Comparison of ENCODE assay signal across 1 cellular context in genomic region chr21:14864211-14865021, GRCh38.
TF ChIP-seq lines count a peak whose summit lies in the region.

No MANE protein-coding gene starts in this region.

TF ChIP-seq in HepG2, 621 proteins besides CTCF, POLR2A, EP300 and RAD21 (continued from another document and continues in another):
- TF ChIP-seq E2F1 (CRISPR knock-in tag; IDR thresholded peaks at IDR 0.05), result no peak
- no peak for TF ChIP-seq ELF1 (CRISPR knock-in tag; IDR thresholded peaks at IDR 0.05)
- peak; percentile 22; the same call in 1 of the 2 replicates for TF ChIP-seq ELF3 (CRISPR knock-in tag; IDR thresholded peaks at IDR 0.05)
- TF ChIP-seq ATF2 (CRISPR knock-in tag; IDR thresholded peaks at IDR 0.05), result peak; percentile 13; the same call in 1 of the 2 replicates
- TF ChIP-seq ZNF510 (CRISPR knock-in tag; IDR thresholded peaks at IDR 0.05; ENCODE audit: low read depth), result no peak
- TF ChIP-seq TBX2 (CRISPR knock-in tag; IDR thresholded peaks at IDR 0.05; ENCODE audit: borderline replicate concordance), result peak; percentile 67; the same call in 1 of the 2 replicates
- 0 out of 2 replicates have a peak, but pooled peaks have one; percentile 45 for TF ChIP-seq ZNF598 (CRISPR knock-in tag; IDR thresholded peaks at IDR 0.05; ENCODE audit: borderline replicate concordance)
- no peak for TF ChIP-seq BORCS8-MEF2B (CRISPR knock-in tag; IDR thresholded peaks at IDR 0.05)
- TF ChIP-seq, protein P1, sequence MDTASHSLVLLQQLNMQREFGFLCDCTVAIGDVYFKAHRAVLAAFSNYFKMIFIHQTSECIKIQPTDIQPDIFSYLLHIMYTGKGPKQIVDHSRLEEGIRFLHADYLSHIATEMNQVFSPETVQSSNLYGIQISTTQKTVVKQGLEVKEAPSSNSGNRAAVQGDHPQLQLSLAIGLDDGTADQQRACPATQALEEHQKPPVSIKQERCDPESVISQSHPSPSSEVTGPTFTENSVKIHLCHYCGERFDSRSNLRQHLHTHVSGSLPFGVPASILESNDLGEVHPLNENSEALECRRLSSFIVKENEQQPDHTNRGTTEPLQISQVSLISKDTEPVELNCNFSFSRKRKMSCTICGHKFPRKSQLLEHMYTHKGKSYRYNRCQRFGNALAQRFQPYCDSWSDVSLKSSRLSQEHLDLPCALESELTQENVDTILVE (CRISPR knock-in tag; IDR thresholded peaks at IDR 0.05), result no peak
- TF ChIP-seq, protein P2, sequence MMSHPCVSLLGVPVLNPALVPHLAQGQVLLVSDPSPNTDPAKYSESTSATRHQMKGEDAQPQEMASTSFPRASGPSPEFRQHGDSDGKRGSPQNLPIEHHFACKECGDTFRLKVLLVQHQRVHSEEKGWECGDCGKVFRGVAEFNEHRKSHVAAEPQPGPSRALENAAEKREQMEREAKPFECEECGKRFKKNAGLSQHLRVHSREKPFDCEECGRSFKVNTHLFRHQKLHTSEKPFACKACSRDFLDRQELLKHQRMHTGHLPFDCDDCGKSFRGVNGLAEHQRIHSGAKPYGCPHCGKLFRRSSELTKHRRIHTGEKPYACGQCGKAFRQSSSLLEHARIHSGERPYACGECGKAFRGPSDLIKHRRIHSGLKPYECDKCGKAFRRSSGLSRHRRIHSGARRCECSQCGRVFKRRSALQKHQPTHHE (CRISPR knock-in tag; IDR thresholded peaks at IDR 0.05; ENCODE audit: borderline replicate concordance), result no peak
- TF ChIP-seq, protein P3, sequence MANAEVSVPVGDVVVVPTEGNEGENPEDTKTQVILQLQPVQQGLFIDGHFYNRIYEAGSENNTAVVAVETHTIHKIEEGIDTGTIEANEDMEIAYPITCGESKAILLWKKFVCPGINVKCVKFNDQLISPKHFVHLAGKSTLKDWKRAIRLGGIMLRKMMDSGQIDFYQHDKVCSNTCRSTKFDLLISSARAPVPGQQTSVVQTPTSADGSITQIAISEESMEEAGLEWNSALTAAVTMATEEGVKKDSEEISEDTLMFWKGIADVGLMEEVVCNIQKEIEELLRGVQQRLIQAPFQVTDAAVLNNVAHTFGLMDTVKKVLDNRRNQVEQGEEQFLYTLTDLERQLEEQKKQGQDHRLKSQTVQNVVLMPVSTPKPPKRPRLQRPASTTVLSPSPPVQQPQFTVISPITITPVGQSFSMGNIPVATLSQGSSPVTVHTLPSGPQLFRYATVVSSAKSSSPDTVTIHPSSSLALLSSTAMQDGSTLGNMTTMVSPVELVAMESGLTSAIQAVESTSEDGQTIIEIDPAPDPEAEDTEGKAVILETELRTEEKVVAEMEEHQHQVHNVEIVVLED (CRISPR knock-in tag; IDR thresholded peaks at IDR 0.05; ENCODE audit: borderline replicate concordance), result 0 out of 2 replicates have a peak, but pooled peaks have one; percentile 17
- TF ChIP-seq POLR2AphosphoS5 (IDR thresholded peaks at IDR 0.05; ENCODE audit: low read depth, low read length), result no peak
- 0 out of 2 replicates have a peak, but pooled peaks have one; percentile 1 for TF ChIP-seq RFXAP (CRISPR knock-in tag; IDR thresholded peaks at IDR 0.05; ENCODE audit: borderline replicate concordance)
- TF ChIP-seq CREB3 (CRISPR knock-in tag; IDR thresholded peaks at IDR 0.05), result no peak
- 0 out of 2 replicates have a peak, but pooled peaks have one; percentile 23 for TF ChIP-seq ZNF317 (CRISPR knock-in tag; IDR thresholded peaks at IDR 0.05)
- TF ChIP-seq ZNF891 (CRISPR knock-in tag; IDR thresholded peaks at IDR 0.05), result no peak
- TF ChIP-seq UBTF (CRISPR knock-in tag; IDR thresholded peaks at IDR 0.05), result peak; percentile 20; the same call in 1 of the 2 replicates
- no peak for TF ChIP-seq ZFP36 (IDR thresholded peaks at IDR 0.05; ENCODE audit: borderline replicate concordance, low read depth, low read length, partially characterized antibody)
- TF ChIP-seq ZNF407 (CRISPR knock-in tag; IDR thresholded peaks at IDR 0.05; ENCODE audit: not compliant biosample characterization), result no peak
- TF ChIP-seq, protein P4, sequence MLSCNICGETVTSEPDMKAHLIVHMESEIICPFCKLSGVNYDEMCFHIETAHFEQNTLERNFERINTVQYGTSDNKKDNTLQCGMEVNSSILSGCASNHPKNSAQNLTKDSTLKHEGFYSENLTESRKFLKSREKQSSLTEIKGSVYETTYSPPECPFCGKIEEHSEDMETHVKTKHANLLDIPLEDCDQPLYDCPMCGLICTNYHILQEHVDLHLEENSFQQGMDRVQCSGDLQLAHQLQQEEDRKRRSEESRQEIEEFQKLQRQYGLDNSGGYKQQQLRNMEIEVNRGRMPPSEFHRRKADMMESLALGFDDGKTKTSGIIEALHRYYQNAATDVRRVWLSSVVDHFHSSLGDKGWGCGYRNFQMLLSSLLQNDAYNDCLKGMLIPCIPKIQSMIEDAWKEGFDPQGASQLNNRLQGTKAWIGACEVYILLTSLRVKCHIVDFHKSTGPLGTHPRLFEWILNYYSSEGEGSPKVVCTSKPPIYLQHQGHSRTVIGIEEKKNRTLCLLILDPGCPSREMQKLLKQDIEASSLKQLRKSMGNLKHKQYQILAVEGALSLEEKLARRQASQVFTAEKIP (CRISPR knock-in tag; IDR thresholded peaks at IDR 0.05; ENCODE audit: borderline replicate concordance), result no peak
- no peak for TF ChIP-seq BRD4 (CRISPR knock-in tag; IDR thresholded peaks at IDR 0.05)
- TF ChIP-seq NFYC (CRISPR knock-in tag; IDR thresholded peaks at IDR 0.05), result no peak
- peak; percentile 63; the same call in 1 of the 2 replicates for TF ChIP-seq ZNF280D (CRISPR knock-in tag; IDR thresholded peaks at IDR 0.05)
- no peak for TF ChIP-seq MATR3 (CRISPR knock-in tag; IDR thresholded peaks at IDR 0.05)
- TF ChIP-seq ZMYM4 (CRISPR knock-in tag; IDR thresholded peaks at IDR 0.05), result peak; percentile 91
- no peak for TF ChIP-seq AHR (CRISPR knock-in tag; IDR thresholded peaks at IDR 0.05)
- TF ChIP-seq ZSCAN20 (CRISPR knock-in tag; IDR thresholded peaks at IDR 0.05; ENCODE audit: borderline replicate concordance), result 0 out of 2 replicates have a peak, but pooled peaks have one; percentile 11
